1 cellular context compared by ENCODE assay signal in the genomic region with DNA sequence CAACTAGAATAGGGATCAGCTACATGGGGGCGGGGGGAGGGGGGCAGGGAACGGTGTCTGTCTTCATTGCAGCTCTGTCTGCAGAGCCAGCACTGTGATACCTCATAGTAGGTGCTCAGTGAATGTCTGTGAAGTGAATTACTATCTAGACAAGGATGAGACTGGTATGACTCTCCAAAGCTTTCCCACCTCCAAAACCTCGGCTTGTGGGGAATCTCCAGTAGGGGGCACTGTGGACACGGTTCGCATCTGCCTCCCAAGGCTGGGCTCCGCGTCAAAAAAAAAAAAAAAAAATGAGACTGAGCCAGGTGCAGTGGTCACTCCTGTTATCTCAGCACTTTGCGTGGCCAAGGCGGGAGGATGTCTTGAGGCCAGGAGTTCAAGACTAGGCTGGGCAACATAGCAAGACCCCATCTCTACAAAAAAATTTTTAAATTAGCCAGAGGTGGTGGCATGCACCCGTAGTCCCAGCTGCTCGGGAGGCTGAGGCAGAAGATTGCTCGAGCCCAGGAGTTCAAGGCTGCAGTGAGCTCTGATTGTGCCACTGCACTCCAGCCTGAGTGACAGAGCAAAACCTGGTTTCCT.
TF ChIP-seq lines count a peak whose summit lies in the region.

No MANE protein-coding gene starts in this region.

TF ChIP-seq in K562, 482 proteins besides CTCF, POLR2A, EP300 and RAD21 (continued from another document and continues in another):
- TF ChIP-seq, protein P1, sequence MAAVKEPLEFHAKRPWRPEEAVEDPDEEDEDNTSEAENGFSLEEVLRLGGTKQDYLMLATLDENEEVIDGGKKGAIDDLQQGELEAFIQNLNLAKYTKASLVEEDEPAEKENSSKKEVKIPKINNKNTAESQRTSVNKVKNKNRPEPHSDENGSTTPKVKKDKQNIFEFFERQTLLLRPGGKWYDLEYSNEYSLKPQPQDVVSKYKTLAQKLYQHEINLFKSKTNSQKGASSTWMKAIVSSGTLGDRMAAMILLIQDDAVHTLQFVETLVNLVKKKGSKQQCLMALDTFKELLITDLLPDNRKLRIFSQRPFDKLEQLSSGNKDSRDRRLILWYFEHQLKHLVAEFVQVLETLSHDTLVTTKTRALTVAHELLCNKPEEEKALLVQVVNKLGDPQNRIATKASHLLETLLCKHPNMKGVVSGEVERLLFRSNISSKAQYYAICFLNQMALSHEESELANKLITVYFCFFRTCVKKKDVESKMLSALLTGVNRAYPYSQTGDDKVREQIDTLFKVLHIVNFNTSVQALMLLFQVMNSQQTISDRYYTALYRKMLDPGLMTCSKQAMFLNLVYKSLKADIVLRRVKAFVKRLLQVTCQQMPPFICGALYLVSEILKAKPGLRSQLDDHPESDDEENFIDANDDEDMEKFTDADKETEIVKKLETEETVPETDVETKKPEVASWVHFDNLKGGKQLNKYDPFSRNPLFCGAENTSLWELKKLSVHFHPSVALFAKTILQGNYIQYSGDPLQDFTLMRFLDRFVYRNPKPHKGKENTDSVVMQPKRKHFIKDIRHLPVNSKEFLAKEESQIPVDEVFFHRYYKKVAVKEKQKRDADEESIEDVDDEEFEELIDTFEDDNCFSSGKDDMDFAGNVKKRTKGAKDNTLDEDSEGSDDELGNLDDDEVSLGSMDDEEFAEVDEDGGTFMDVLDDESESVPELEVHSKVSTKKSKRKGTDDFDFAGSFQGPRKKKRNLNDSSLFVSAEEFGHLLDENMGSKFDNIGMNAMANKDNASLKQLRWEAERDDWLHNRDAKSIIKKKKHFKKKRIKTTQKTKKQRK (IDR thresholded peaks at IDR 0.05; ENCODE audit: borderline replicate concordance, low read depth, low read length): no peak
- TF ChIP-seq, protein P2, sequence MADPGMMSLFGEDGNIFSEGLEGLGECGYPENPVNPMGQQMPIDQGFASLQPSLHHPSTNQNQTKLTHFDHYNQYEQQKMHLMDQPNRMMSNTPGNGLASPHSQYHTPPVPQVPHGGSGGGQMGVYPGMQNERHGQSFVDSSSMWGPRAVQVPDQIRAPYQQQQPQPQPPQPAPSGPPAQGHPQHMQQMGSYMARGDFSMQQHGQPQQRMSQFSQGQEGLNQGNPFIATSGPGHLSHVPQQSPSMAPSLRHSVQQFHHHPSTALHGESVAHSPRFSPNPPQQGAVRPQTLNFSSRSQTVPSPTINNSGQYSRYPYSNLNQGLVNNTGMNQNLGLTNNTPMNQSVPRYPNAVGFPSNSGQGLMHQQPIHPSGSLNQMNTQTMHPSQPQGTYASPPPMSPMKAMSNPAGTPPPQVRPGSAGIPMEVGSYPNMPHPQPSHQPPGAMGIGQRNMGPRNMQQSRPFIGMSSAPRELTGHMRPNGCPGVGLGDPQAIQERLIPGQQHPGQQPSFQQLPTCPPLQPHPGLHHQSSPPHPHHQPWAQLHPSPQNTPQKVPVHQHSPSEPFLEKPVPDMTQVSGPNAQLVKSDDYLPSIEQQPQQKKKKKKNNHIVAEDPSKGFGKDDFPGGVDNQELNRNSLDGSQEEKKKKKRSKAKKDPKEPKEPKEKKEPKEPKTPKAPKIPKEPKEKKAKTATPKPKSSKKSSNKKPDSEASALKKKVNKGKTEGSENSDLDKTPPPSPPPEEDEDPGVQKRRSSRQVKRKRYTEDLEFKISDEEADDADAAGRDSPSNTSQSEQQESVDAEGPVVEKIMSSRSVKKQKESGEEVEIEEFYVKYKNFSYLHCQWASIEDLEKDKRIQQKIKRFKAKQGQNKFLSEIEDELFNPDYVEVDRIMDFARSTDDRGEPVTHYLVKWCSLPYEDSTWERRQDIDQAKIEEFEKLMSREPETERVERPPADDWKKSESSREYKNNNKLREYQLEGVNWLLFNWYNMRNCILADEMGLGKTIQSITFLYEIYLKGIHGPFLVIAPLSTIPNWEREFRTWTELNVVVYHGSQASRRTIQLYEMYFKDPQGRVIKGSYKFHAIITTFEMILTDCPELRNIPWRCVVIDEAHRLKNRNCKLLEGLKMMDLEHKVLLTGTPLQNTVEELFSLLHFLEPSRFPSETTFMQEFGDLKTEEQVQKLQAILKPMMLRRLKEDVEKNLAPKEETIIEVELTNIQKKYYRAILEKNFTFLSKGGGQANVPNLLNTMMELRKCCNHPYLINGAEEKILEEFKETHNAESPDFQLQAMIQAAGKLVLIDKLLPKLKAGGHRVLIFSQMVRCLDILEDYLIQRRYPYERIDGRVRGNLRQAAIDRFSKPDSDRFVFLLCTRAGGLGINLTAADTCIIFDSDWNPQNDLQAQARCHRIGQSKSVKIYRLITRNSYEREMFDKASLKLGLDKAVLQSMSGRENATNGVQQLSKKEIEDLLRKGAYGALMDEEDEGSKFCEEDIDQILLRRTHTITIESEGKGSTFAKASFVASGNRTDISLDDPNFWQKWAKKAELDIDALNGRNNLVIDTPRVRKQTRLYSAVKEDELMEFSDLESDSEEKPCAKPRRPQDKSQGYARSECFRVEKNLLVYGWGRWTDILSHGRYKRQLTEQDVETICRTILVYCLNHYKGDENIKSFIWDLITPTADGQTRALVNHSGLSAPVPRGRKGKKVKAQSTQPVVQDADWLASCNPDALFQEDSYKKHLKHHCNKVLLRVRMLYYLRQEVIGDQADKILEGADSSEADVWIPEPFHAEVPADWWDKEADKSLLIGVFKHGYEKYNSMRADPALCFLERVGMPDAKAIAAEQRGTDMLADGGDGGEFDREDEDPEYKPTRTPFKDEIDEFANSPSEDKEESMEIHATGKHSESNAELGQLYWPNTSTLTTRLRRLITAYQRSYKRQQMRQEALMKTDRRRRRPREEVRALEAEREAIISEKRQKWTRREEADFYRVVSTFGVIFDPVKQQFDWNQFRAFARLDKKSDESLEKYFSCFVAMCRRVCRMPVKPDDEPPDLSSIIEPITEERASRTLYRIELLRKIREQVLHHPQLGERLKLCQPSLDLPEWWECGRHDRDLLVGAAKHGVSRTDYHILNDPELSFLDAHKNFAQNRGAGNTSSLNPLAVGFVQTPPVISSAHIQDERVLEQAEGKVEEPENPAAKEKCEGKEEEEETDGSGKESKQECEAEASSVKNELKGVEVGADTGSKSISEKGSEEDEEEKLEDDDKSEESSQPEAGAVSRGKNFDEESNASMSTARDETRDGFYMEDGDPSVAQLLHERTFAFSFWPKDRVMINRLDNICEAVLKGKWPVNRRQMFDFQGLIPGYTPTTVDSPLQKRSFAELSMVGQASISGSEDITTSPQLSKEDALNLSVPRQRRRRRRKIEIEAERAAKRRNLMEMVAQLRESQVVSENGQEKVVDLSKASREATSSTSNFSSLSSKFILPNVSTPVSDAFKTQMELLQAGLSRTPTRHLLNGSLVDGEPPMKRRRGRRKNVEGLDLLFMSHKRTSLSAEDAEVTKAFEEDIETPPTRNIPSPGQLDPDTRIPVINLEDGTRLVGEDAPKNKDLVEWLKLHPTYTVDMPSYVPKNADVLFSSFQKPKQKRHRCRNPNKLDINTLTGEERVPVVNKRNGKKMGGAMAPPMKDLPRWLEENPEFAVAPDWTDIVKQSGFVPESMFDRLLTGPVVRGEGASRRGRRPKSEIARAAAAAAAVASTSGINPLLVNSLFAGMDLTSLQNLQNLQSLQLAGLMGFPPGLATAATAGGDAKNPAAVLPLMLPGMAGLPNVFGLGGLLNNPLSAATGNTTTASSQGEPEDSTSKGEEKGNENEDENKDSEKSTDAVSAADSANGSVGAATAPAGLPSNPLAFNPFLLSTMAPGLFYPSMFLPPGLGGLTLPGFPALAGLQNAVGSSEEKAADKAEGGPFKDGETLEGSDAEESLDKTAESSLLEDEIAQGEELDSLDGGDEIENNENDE (IDR thresholded peaks at IDR 0.05; ENCODE audit: low read depth, low read length): no peak
- TF ChIP-seq, protein P3, sequence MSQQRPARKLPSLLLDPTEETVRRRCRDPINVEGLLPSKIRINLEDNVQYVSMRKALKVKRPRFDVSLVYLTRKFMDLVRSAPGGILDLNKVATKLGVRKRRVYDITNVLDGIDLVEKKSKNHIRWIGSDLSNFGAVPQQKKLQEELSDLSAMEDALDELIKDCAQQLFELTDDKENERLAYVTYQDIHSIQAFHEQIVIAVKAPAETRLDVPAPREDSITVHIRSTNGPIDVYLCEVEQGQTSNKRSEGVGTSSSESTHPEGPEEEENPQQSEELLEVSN (IDR thresholded peaks at IDR 0.05; ENCODE audit: borderline replicate concordance in 1 of 2, extremely low read depth in 1 of 2, insufficient read depth in 1 of 2, insufficient read length in 1 of 2, low read depth in 1 of 2, low read length in 1 of 2, poor library complexity in 1 of 2, severe bottlenecking in 1 of 2): peak in 1 of 2 experiments; percentile 7
- TF ChIP-seq CHCHD3 (CRISPR knock-in tag; IDR thresholded peaks at IDR 0.05) (no peak), KLF16 (IDR thresholded peaks at IDR 0.05) (peak; percentile 66), KAT7 (CRISPR knock-in tag; IDR thresholded peaks at IDR 0.05; ENCODE audit: borderline replicate concordance) (no peak), ZNF282 (CRISPR knock-in tag; IDR thresholded peaks at IDR 0.05) (no peak), GATA2 (CRISPR knock-in tag; IDR thresholded peaks at IDR 0.05) (peak; percentile 25; the same call in 1 of the 2 replicates), TBP (optimal IDR thresholded peaks at IDR 0.05; ENCODE audit: low read depth, low read length) (no peak), ZFP1 (CRISPR knock-in tag; IDR thresholded peaks at IDR 0.05) (no peak), U2AF1 (optimal IDR thresholded peaks at IDR 0.05; ENCODE audit: low read depth, low read length) (no peak), PHF20 (IDR thresholded peaks at IDR 0.05; ENCODE audit: partially characterized antibody) (no peak), ZNF239 (CRISPR knock-in tag; IDR thresholded peaks at IDR 0.05) (no peak), ZNF146 (CRISPR knock-in tag; IDR thresholded peaks at IDR 0.05; ENCODE audit: unreplicated experiment) (peak; percentile 1), ZNF143 (CRISPR knock-in tag; IDR thresholded peaks at IDR 0.05) (no peak), ZNF77 (CRISPR knock-in tag; IDR thresholded peaks at IDR 0.05) (no peak), ZZZ3 (IDR thresholded peaks at IDR 0.05) (no peak), ZNF785 (CRISPR knock-in tag; IDR thresholded peaks at IDR 0.05) (no peak), EP400 (IDR thresholded peaks at IDR 0.05) (peak; percentile 33; the same call in 1 of the 2 replicates), CREBBP (IDR thresholded peaks at IDR 0.05; ENCODE audit: low read depth, low read length) (no peak), NFATC3 (IDR thresholded peaks at IDR 0.05) (no peak), HDAC1 (IDR thresholded peaks at IDR 0.05) (0 out of 4 replicates have a peak, but pooled peaks of 1 of the 2 experiments have one; percentile 18), NCOA2 (IDR thresholded peaks at IDR 0.05; ENCODE audit: partially characterized antibody in 2 of 2) (no peak), THAP7 (CRISPR knock-in tag; IDR thresholded peaks at IDR 0.05) (0 out of 2 replicates have a peak, but pooled peaks have one; percentile 68), JUN (IDR thresholded peaks at IDR 0.05; ENCODE audit: borderline replicate concordance, low read depth, low read length) (0 out of 2 replicates have a peak, but pooled peaks have one; percentile 12), JUN (CRISPR knock-in tag; IDR thresholded peaks at IDR 0.05; ENCODE audit: borderline replicate concordance) (no peak)
- TF ChIP-seq, protein P4, sequence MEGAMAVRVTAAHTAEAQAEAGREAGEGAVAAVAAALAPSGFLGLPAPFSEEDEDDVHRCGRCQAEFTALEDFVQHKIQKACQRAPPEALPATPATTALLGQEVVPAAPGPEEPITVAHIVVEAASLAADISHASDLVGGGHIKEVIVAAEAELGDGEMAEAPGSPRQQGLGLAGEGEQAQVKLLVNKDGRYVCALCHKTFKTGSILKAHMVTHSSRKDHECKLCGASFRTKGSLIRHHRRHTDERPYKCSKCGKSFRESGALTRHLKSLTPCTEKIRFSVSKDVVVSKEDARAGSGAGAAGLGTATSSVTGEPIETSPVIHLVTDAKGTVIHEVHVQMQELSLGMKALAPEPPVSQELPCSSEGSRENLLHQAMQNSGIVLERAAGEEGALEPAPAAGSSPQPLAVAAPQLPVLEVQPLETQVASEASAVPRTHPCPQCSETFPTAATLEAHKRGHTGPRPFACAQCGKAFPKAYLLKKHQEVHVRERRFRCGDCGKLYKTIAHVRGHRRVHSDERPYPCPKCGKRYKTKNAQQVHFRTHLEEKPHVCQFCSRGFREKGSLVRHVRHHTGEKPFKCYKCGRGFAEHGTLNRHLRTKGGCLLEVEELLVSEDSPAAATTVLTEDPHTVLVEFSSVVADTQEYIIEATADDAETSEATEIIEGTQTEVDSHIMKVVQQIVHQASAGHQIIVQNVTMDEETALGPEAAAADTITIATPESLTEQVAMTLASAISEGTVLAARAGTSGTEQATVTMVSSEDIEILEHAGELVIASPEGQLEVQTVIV (CRISPR knock-in tag; IDR thresholded peaks at IDR 0.05; ENCODE audit: borderline replicate concordance): no peak
- TF ChIP-seq, protein P5, sequence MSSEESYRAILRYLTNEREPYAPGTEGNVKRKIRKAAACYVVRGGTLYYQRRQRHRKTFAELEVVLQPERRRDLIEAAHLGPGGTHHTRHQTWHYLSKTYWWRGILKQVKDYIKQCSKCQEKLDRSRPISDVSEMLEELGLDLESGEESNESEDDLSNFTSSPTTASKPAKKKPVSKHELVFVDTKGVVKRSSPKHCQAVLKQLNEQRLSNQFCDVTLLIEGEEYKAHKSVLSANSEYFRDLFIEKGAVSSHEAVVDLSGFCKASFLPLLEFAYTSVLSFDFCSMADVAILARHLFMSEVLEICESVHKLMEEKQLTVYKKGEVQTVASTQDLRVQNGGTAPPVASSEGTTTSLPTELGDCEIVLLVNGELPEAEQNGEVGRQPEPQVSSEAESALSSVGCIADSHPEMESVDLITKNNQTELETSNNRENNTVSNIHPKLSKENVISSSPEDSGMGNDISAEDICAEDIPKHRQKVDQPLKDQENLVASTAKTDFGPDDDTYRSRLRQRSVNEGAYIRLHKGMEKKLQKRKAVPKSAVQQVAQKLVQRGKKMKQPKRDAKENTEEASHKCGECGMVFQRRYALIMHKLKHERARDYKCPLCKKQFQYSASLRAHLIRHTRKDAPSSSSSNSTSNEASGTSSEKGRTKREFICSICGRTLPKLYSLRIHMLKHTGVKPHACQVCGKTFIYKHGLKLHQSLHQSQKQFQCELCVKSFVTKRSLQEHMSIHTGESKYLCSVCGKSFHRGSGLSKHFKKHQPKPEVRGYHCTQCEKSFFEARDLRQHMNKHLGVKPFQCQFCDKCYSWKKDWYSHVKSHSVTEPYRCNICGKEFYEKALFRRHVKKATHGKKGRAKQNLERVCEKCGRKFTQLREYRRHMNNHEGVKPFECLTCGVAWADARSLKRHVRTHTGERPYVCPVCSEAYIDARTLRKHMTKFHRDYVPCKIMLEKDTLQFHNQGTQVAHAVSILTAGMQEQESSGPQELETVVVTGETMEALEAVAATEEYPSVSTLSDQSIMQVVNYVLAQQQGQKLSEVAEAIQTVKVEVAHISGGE (CRISPR knock-in tag; IDR thresholded peaks at IDR 0.05): no peak
